8 cellular contexts compared by ENCODE assay signal in genomic region chr5:137753986-137754235, GRCh38. TPM values are rescaled to one million over a fixed set of nuclear protein-coding genes. Genes with fewer than 3 reads are reported as not detected.
A peak's percentile ranks its signal among the peaks of the same experiment; 100 is the strongest.
DNase-seq lines count a peak whose midpoint lies in the region; ATAC-seq and TF ChIP-seq lines count a peak whose summit lies in the region.

No MANE protein-coding gene starts in this region.

- no peak overlapping the region for H2BK15ac ChIP-seq in IMR-90 (ENCODE audit: low read depth, low read length)

- H2BK5ac ChIP-seq in IMR-90 (ENCODE audit: low read depth, low read length, poor library complexity, severe bottlenecking), result peak overlapping the region; percentile 77

- peak overlapping the region; percentile 39 for H4K5ac ChIP-seq in IMR-90 (ENCODE audit: low read depth, low read length)

- peak overlapping the region; percentile 66 to 91 for H4K8ac ChIP-seq in IMR-90 (ENCODE audit: low read depth in 2 of 2, low read length in 2 of 2)

- peak; percentile 10 to 14 for ATAC-seq in CD4-positive, CD25-positive, alpha-beta regulatory T cell (ENCODE audit: low read depth in 2 of 2)
- ATAC-seq in GM21423 (IDR thresholded peaks at IDR 0.05; ENCODE audit: unreplicated experiment) (peak; percentile 10), IMR-90 (ENCODE audit: low read depth) (peak; percentile 7)

- peak overlapping the region; percentile 81 for H3K4ac ChIP-seq in IMR-90 (ENCODE audit: low read depth, low read length)

- no peak overlapping the region for H2BK20ac ChIP-seq in IMR-90 (ENCODE audit: low read depth, low read length)

- H3K4me3 Mint-ChIP-seq in CD4-positive, CD25-positive, alpha-beta regulatory T cell, result peak overlapping the region; percentile 96 to 100 (median 98)

- H2AK9ac ChIP-seq in IMR-90 (replicated peaks; ENCODE audit: low read depth, low read length, poor library complexity), result peak overlapping the region; percentile 94

- no peaks in the 10 kb centered on the region for H3K27me3 ChIP-seq in CD4-positive, CD25-positive, alpha-beta regulatory T cell (ENCODE audit: control insufficient read depth, insufficient read depth, low read length)
- no peaks in the 10 kb centered on the region for H3K27me3 ChIP-seq in IMR-90 (ENCODE audit: control insufficient read depth, insufficient read depth, low read length)
- H3K27me3 ChIP-seq in mucosa of stomach (ENCODE audit: control insufficient read depth, insufficient read depth, low read length), result no peaks in the 10 kb centered on the region

- peak overlapping the region; percentile 68 for H2AK5ac ChIP-seq in IMR-90 (ENCODE audit: low read depth, low read length)

- intact Hi-C loops in IMR-90 (cut with micrococcal nuclease), result loop anchor here (2.0 kb wide), 1 partner anchor 279 kb away; the partner anchor contains the start of gene FAM13B

- peak overlapping the region; percentile 88 for H3K23ac ChIP-seq in IMR-90 (ENCODE audit: low read depth, low read length)

- H3K9me3 ChIP-seq in CD4-positive, CD25-positive, alpha-beta regulatory T cell (ENCODE audit: control insufficient read depth in 2 of 2, low read length in 2 of 2), result no peaks in the 10 kb centered on the region
- H3K9me3 ChIP-seq in IMR-90 (ENCODE audit: control insufficient read depth, insufficient read depth, low read length), result no peaks in the 10 kb centered on the region
- H3K9me3 ChIP-seq in mucosa of stomach (ENCODE audit: control insufficient read depth, low read length), result no peaks in the 10 kb centered on the region

- H3K4me2 ChIP-seq in IMR-90 (ENCODE audit: low read depth, low read length), result peak overlapping the region; percentile 51

- peak overlapping the region; percentile 40; the same call in 1 of the 2 replicates for H3K56ac ChIP-seq in IMR-90 (ENCODE audit: extremely low read depth, insufficient read depth, low read length)

- H3K4me1 Mint-ChIP-seq in CD4-positive, CD25-positive, alpha-beta regulatory T cell, result peaks cover 15 to 47% (median 32%) of the 10 kb centered on the region in 4 donors

- H3K27me3 Mint-ChIP-seq in CD4-positive, CD25-positive, alpha-beta regulatory T cell, result peaks cover 6% of the 10 kb centered on the region

- no peak for DNase-seq in CD4-positive, CD25-positive, alpha-beta regulatory T cell
- DNase-seq in IMR-90 (no peak), choroid plexus epithelial cell (ENCODE audit: low read depth) (no peak), superior temporal gyrus (ENCODE audit: extremely low spot score) (no peak)
- no peak for DNase-seq in stimulated activated CD4-positive, alpha-beta T cell treated with anti-CD3 and anti-CD28 coated beads, Interleukin-12 subunit alpha, Interleukin-12 subunit beta, amount 100 ng/mL, for 4 hours
- DNase-seq in stimulated activated CD4-positive, alpha-beta T cell treated with anti-CD3 and anti-CD28 coated beads, Interleukin-1b, Interleukin-23, amount 100 ng/mL, for 48 hours, result no peak

- peaks cover 10% of the 10 kb centered on the region in 2 experiments for H3K79me1 ChIP-seq in IMR-90 (ENCODE audit: low read depth in 1 of 2, low read length in 2 of 2)

- H3K4me1 ChIP-seq in CD4-positive, CD25-positive, alpha-beta regulatory T cell (ENCODE audit: control insufficient read depth, insufficient read depth, low read length, poor library complexity, severe bottlenecking), result peaks cover 34% of the 10 kb centered on the region
- H3K4me1 ChIP-seq in IMR-90 (ENCODE audit: control insufficient read depth, insufficient read depth, low read length), result no peaks in the 10 kb centered on the region; the same call in 1 of the 2 replicates
- peaks cover 10% of the 10 kb centered on the region for H3K4me1 ChIP-seq in mucosa of stomach (ENCODE audit: control insufficient read depth, insufficient read depth, low read length)

- H3K27ac Mint-ChIP-seq in CD4-positive, CD25-positive, alpha-beta regulatory T cell, result peak overlapping the region; percentile 100

- H3K9me3 Mint-ChIP-seq in CD4-positive, CD25-positive, alpha-beta regulatory T cell, result no peaks in the 10 kb centered on the region

- no CpG with 5 or more reads among the region's 21 CpGs for WGBS in IMR-90 (ENCODE audit: extremely low coverage in 2 of 2, insufficient read length in 1 of 2), 2 experiments

- peak overlapping the region; percentile 98 for H3K9ac ChIP-seq in IMR-90 (ENCODE audit: low read depth, low read length)
- H3K9ac ChIP-seq in mucosa of stomach (ENCODE audit: low read length), result peak overlapping the region; percentile 99

- in situ Hi-C loops in IMR-90 (cut with MboI; ENCODE audit: low sequenced_read_pairs), result loop anchor here (10.0 kb wide), 1 partner anchor 281 kb away; the partner anchor contains the start of gene FAM13B

- peak overlapping the region; percentile 100 for H3K27ac ChIP-seq in CD4-positive, CD25-positive, alpha-beta regulatory T cell (ENCODE audit: insufficient read depth, low read length, poor library complexity, severe bottlenecking)
- H3K27ac ChIP-seq in IMR-90 (ENCODE audit: insufficient read depth, low read length), result peak overlapping the region; percentile 92

- dilution Hi-C loops in IMR-90 (cut with HindIII; ENCODE audit: low sequenced_read_pairs, unreplicated experiment), result no loop called here

- no peaks in the 10 kb centered on the region for H3K9me1 ChIP-seq in IMR-90 (ENCODE audit: insufficient read depth, low read length)

- peaks cover 44% of the 10 kb centered on the region for H4K20me1 ChIP-seq in IMR-90 (ENCODE audit: insufficient read depth, low read length)

- H3K4me3 ChIP-seq in CD4-positive, CD25-positive, alpha-beta regulatory T cell (ENCODE audit: low read depth, low read length), result peak overlapping the region; percentile 87
- H3K4me3 ChIP-seq in IMR-90 (ENCODE audit: insufficient read depth, low read depth, low read length), result peak overlapping the region; percentile 61
- H3K4me3 ChIP-seq in choroid plexus epithelial cell (ENCODE audit: low read depth, low read length), result peak overlapping the region; percentile 91
- H3K4me3 ChIP-seq in mucosa of stomach (ENCODE audit: low read length), result peak overlapping the region; percentile 89

- peak overlapping the region; percentile 78; the same call in 1 of the 2 replicates for H4K91ac ChIP-seq in IMR-90 (ENCODE audit: insufficient read depth, low read depth, low read length)

- no peak for TF ChIP-seq CTCF in IMR-90 (conservative IDR thresholded peaks at IDR 0.05; ENCODE audit: low read depth, low read length)
- TF ChIP-seq CTCF in choroid plexus epithelial cell (conservative IDR thresholded peaks at IDR 0.05; ENCODE audit: low read depth, low read length), result no peak

- H2AFZ ChIP-seq in IMR-90 (replicated peaks; ENCODE audit: low read length, poor library complexity), result peak overlapping the region; percentile 95

- peaks cover 6% of the 10 kb centered on the region for H3K36me3 Mint-ChIP-seq in CD4-positive, CD25-positive, alpha-beta regulatory T cell

- TF ChIP-seq POLR2A in IMR-90 (IDR thresholded peaks at IDR 0.05; ENCODE audit: low read depth, low read length), result no peak

- peak overlapping the region; percentile 23; the same call in 1 of the 2 replicates for H3K18ac ChIP-seq in IMR-90 (ENCODE audit: low read depth, low read length)

- H3K14ac ChIP-seq in IMR-90 (replicated peaks; ENCODE audit: low read depth, low read length), result peak overlapping the region; percentile 83

- TF ChIP-seq RAD21 in IMR-90 (IDR thresholded peaks at IDR 0.05; ENCODE audit: low read length), result no peak

- no peaks in the 10 kb centered on the region for H3K36me3 ChIP-seq in CD4-positive, CD25-positive, alpha-beta regulatory T cell (ENCODE audit: control insufficient read depth, insufficient read depth, low read length)
- H3K36me3 ChIP-seq in IMR-90 (ENCODE audit: control insufficient read depth, insufficient read depth, low read length) (no peaks in the 10 kb centered on the region; the same call in 1 of the 2 replicates), mucosa of stomach (ENCODE audit: control insufficient read depth, insufficient read depth, low read length) (no peaks in the 10 kb centered on the region)

- no TSS peak for BruUV-seq in IMR-90 (replicated peaks; lab: Mats Ljungman, UMichigan)

- H2BK120ac ChIP-seq in IMR-90 (ENCODE audit: low read depth, low read length), result no peak overlapping the region

- CTCF ChIA-PET in IMR-90 (lab: Yijun Ruan, JAX), result no interaction called here

- POLR2A ChIA-PET in IMR-90 (lab: Charles Lee; ENCODE audit: unreplicated experiment), result no interaction called here

TF ChIP-seq in IMR-90, 13 proteins besides CTCF, POLR2A, EP300 and RAD21:
- no peak for TF ChIP-seq RFX5 (IDR thresholded peaks at IDR 0.05; ENCODE audit: low read depth, low read length)
TF ChIP-seq in IMR-90: peak in this region for 0.

RNA-seq across cellular contexts. Expression of gene HNRNPA0, which starts 0.3 kb away (rescaled TPM):
- 38.1 TPM for total RNA-seq in CD4-positive, CD25-positive, alpha-beta regulatory T cell
- polyA plus RNA-seq in CD4-positive, CD25-positive, alpha-beta regulatory T cell, result 10 to 100 TPM; 14.0 to 17.3 (median 15.3) TPM
- 5.2 and 8.9 TPM in 2 replicates for total RNA-seq in IMR-90 (2012; rRNA removed)
- 12.2 and 12.9 TPM in 2 replicates for polyA plus RNA-seq in IMR-90 (2012; rRNA removed)
- polyA plus RNA-seq in IMR-90 (2012; cell fraction: cytosol; rRNA removed), result 23.6 and 24.0 TPM in 2 replicates
- 8.7 and 9.1 TPM in 2 replicates for polyA plus RNA-seq in IMR-90 (2012; cell fraction: nucleus; rRNA removed; ENCODE audit: low replicate concordance)

RNA-seq across cellular contexts. Expression of gene KLHL3, which starts 18.0 kb away (rescaled TPM):
- 24.4 TPM for total RNA-seq in CD4-positive, CD25-positive, alpha-beta regulatory T cell
- polyA plus RNA-seq in CD4-positive, CD25-positive, alpha-beta regulatory T cell, result 1 to 10 TPM; 2.8 to 8.6 (median 5.3) TPM
- 4.1 and 4.7 TPM in 2 replicates for total RNA-seq in IMR-90 (2012; rRNA removed)
- polyA plus RNA-seq in IMR-90 (2012; rRNA removed), result 2.1 and 2.3 TPM in 2 replicates
- 0.79 and 1.0 TPM in 2 replicates for polyA plus RNA-seq in IMR-90 (2012; cell fraction: cytosol; rRNA removed)
- polyA plus RNA-seq in IMR-90 (2012; cell fraction: nucleus; rRNA removed; ENCODE audit: low replicate concordance), result 8.1 and 16.6 TPM in 2 replicates
